Comparison of ENCODE assay signal across 1 cellular context in genomic region chr11:101914737-101915426, GRCh38.
A peak's percentile ranks its signal among the peaks of the same experiment; 100 is the strongest.
TF ChIP-seq lines count a peak whose summit lies in the region.

CEP126 (plus strand) TSS chr11:101915010; CDS start chr11:101915285, 275 bp downstream.

TF ChIP-seq in K562, 482 proteins besides CTCF, POLR2A, EP300 and RAD21 (continued from another document and continues in another):
- no peak for TF ChIP-seq RBM14 (IDR thresholded peaks at IDR 0.05; ENCODE audit: borderline replicate concordance, insufficient read depth, low read depth, low read length)
- no peak for TF ChIP-seq NR2C2 (CRISPR knock-in tag; IDR thresholded peaks at IDR 0.05)
- TF ChIP-seq NR2C2 (tag; IDR thresholded peaks at IDR 0.05), result no peak
- TF ChIP-seq, protein P1, sequence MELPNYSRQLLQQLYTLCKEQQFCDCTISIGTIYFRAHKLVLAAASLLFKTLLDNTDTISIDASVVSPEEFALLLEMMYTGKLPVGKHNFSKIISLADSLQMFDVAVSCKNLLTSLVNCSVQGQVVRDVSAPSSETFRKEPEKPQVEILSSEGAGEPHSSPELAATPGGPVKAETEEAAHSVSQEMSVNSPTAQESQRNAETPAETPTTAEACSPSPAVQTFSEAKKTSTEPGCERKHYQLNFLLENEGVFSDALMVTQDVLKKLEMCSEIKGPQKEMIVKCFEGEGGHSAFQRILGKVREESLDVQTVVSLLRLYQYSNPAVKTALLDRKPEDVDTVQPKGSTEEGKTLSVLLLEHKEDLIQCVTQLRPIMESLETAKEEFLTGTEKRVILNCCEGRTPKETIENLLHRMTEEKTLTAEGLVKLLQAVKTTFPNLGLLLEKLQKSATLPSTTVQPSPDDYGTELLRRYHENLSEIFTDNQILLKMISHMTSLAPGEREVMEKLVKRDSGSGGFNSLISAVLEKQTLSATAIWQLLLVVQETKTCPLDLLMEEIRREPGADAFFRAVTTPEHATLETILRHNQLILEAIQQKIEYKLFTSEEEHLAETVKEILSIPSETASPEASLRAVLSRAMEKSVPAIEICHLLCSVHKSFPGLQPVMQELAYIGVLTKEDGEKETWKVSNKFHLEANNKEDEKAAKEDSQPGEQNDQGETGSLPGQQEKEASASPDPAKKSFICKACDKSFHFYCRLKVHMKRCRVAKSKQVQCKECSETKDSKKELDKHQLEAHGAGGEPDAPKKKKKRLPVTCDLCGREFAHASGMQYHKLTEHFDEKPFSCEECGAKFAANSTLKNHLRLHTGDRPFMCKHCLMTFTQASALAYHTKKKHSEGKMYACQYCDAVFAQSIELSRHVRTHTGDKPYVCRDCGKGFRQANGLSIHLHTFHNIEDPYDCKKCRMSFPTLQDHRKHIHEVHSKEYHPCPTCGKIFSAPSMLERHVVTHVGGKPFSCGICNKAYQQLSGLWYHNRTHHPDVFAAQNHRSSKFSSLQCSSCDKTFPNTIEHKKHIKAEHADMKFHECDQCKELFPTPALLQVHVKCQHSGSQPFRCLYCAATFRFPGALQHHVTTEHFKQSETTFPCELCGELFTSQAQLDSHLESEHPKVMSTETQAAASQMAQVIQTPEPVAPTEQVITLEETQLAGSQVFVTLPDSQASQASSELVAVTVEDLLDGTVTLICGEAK (IDR thresholded peaks at IDR 0.05), result peak; percentile 37; the same call in 1 of the 2 replicates
- TF ChIP-seq, protein P1 (CRISPR knock-in tag; IDR thresholded peaks at IDR 0.05), result no peak
- no peak for TF ChIP-seq ZC3H8 (IDR thresholded peaks at IDR 0.05)
- TF ChIP-seq ZNF146 (CRISPR knock-in tag; IDR thresholded peaks at IDR 0.05; ENCODE audit: unreplicated experiment), result no peak
- no peak for TF ChIP-seq PTRF (tag; IDR thresholded peaks at IDR 0.05)
- no peak for TF ChIP-seq BMI1 (IDR thresholded peaks at IDR 0.05; ENCODE audit: low read length)
- peak; percentile 63 for TF ChIP-seq MGA (IDR thresholded peaks at IDR 0.05)
- peak; percentile 94 for TF ChIP-seq NKRF (IDR thresholded peaks at IDR 0.05; ENCODE audit: borderline replicate concordance)
- no peak for TF ChIP-seq ZBTB26 (CRISPR knock-in tag; IDR thresholded peaks at IDR 0.05)
- 0 out of 2 replicates have a peak, but pooled peaks have one; percentile 10 for TF ChIP-seq CREM (IDR thresholded peaks at IDR 0.05; ENCODE audit: low read depth)
- TF ChIP-seq TAL1 (IDR thresholded peaks at IDR 0.05), result no peak
- TF ChIP-seq ELF2 (CRISPR knock-in tag; IDR thresholded peaks at IDR 0.05), result no peak
- TF ChIP-seq CLOCK (CRISPR knock-in tag; IDR thresholded peaks at IDR 0.05; ENCODE audit: borderline replicate concordance), result no peak
- peak; percentile 23 for TF ChIP-seq PHF20 (IDR thresholded peaks at IDR 0.05; ENCODE audit: partially characterized antibody)
- TF ChIP-seq NRF1 (conservative IDR thresholded peaks at IDR 0.05 in 1 of 2, IDR thresholded peaks at IDR 0.05 in 1 of 2), result peak in 1 of 2 experiments; percentile 61; a peak in 2 of 4 replicates
- no peak for TF ChIP-seq ATF1 (CRISPR knock-in tag; IDR thresholded peaks at IDR 0.05)
- peak; percentile 59 for TF ChIP-seq ATF1 (tag; IDR thresholded peaks at IDR 0.05)
- no peak for TF ChIP-seq CHD1 (IDR thresholded peaks at IDR 0.05; ENCODE audit: low read length)
- TF ChIP-seq HMG20B (CRISPR knock-in tag; IDR thresholded peaks at IDR 0.05), result no peak
- no peak for TF ChIP-seq CREB1 (IDR thresholded peaks at IDR 0.05)
- no peak for TF ChIP-seq CREB1 (CRISPR knock-in tag; IDR thresholded peaks at IDR 0.05)
- no peak for TF ChIP-seq ESRRA (IDR thresholded peaks at IDR 0.05; ENCODE audit: borderline replicate concordance, low read depth)
- TF ChIP-seq MAFF (IDR thresholded peaks at IDR 0.05; ENCODE audit: low read length), result no peak
- no peak for TF ChIP-seq FOXA1 (IDR thresholded peaks at IDR 0.05; ENCODE audit: borderline replicate concordance)
